In genomic region chr5:132673939-132674630, GRCh38 we compare ENCODE assay signal across 14 cellular contexts. TPM values are rescaled to one million over a fixed set of nuclear protein-coding genes. Genes with fewer than 3 reads are reported as not detected.
A peak's percentile ranks its signal among the peaks of the same experiment; 100 is the strongest.
DNase-seq lines count a peak whose midpoint lies in the region; ATAC-seq, FAIRE-seq and TF ChIP-seq lines count a peak whose summit lies in the region.
"Had no signal": no experiment of that assay in that cellular context is flagged by ENCODE, and none has a peak within 500 bp of the region (broad histone marks: within the 10 kb centered on the region; RNA-seq: fewer than 3 reads in every experiment).

TSS of gene IL4 (plus strand) at chr5:132673989. CDS start at chr5:132674051, 62 bp downstream.

- H3K9me1 ChIP-seq in K562 (ENCODE audit: control insufficient read depth, insufficient read depth, low read length), result no peaks in the 10 kb centered on the region

- no TSS peak for BruUV-seq in K562 (replicated peaks; lab: Mats Ljungman, UMichigan)

- no peak for TF ChIP-seq EP300 in K562 (IDR thresholded peaks at IDR 0.05; ENCODE audit: low read length)

- TF ChIP-seq POLR2A in K562 (conservative IDR thresholded peaks at IDR 0.05), result no peak

- WGBS in K562 (ENCODE audit: insufficient coverage, low coverage, missing lambda C conversion rate), result 50% methylated on average over 14 of the region's 14 CpGs

- ATAC-seq in HG02763 (IDR thresholded peaks at IDR 0.05; ENCODE audit: unreplicated experiment), result peak; percentile 3
- ATAC-seq in K562, result peak; percentile 10; the same call in 2 of the 3 replicates
- no peak for ATAC-seq in HG02885 (IDR thresholded peaks at IDR 0.05; ENCODE audit: poor library complexity, unreplicated experiment)

- peak; percentile 49 for FAIRE-seq in K562 (lab: Jason Lieb, UNC)
- FAIRE-seq: small intestine had no signal

- in situ Hi-C loops in K562 (cut with MboI), result no loop called here

- no peaks in the 10 kb centered on the region for H3K27me3 Mint-ChIP-seq in osteocyte (ENCODE audit: unreplicated experiment)

- no peaks in the 10 kb centered on the region for H3K27me3 ChIP-seq in K562 (ENCODE audit: control insufficient read depth in 2 of 2, insufficient read depth in 2 of 2, low read length in 2 of 2)

- H3K79me2 ChIP-seq in K562 (ENCODE audit: control insufficient read depth, insufficient read depth, low read length), result no peaks in the 10 kb centered on the region

- DNase-seq in GM12864 (ENCODE audit: low read depth) (no peak), K562 (ENCODE audit: extremely low read depth in 1 of 4, low spot score in 3 of 4) (no peak), osteocyte (ENCODE audit: extremely low spot score, unreplicated experiment) (no peak), NCI-H1436 (lab: John Stamatoyannopoulos, UW) (no peak), NCI-H1930 (lab: John Stamatoyannopoulos, UW) (no peak), DMS79 (lab: John Stamatoyannopoulos, UW) (no peak)
- DNase-seq: NCI-H748 treated with DMSO at 0.1 percent for 48 hours; small intestine; stimulated activated naive B cell treated with anti-CD40 and anti-IgM and Interleukin-4, amounts not matched to agents 10 μg/mL and 1 μg/mL and 100 μg/mL, for 72 hours had no signal

- no peaks in the 10 kb centered on the region for H3K36me3 ChIP-seq in K562 (ENCODE audit: control insufficient read depth, insufficient read depth, low read length)

- no peaks in the 10 kb centered on the region for H4K20me1 ChIP-seq in K562 (replicated peaks; ENCODE audit: control insufficient read depth, insufficient read depth, low read length)

- H3K4me1 Mint-ChIP-seq in osteocyte (ENCODE audit: unreplicated experiment), result peaks cover 32% of the 10 kb centered on the region

- intact Hi-C loops in K562 (cut with micrococcal nuclease), result loop anchor here (10.0 kb wide), 1 partner anchor 211 kb away; no protein-coding TSS in a partner anchor

- TF ChIP-seq CTCF in GM12864 (IDR thresholded peaks at IDR 0.05; ENCODE audit: low read depth, low read length, missing control alignments), result no peak
- TF ChIP-seq CTCF in K562 (IDR thresholded peaks at IDR 0.05 in 2 of 3, conservative IDR thresholded peaks at IDR 0.05 in 1 of 3; ENCODE audit: insufficient read depth in 2 of 3, low read depth in 1 of 3, low read length in 3 of 3), result no peak
- TF ChIP-seq CTCF in osteocyte (IDR thresholded peaks at IDR 0.05), result no peak

- POLR2A ChIA-PET in K562 (lab: Yijun Ruan, JAX), result interaction anchor here (1.1 to 2.2 kb wide), 5 partner anchors 10 to 42 kb away, joined by 3 to 12 read pairs (median 5); no protein-coding TSS in a partner anchor

- peak within 1 kb of the TSS; percentile 84 for H3K27ac Mint-ChIP-seq in osteocyte (ENCODE audit: unreplicated experiment)
- H3K27ac Mint-ChIP-seq: stimulated activated naive B cell treated with anti-CD40 and anti-IgM and Interleukin-4, amounts not matched to agents 10 μg/mL and 1 μg/mL and 100 μg/mL, for 72 hours had no signal

- H3K4me2 ChIP-seq in K562 (ENCODE audit: insufficient read depth, low read length), result peak within 1 kb of the TSS; percentile 48
- H3K4me2 ChIP-seq: KMS-11 had no signal

- no peak within 1 kb of the TSS; the same call in 2 of the 3 replicates for H3K27ac ChIP-seq in K562 (ENCODE audit: extremely low read depth, low read depth, low read length)
- H3K27ac ChIP-seq: KMS-11 had no signal

- TF ChIP-seq RAD21 in K562 (CRISPR knock-in tag; conservative IDR thresholded peaks at IDR 0.05 in 1 of 2, IDR thresholded peaks at IDR 0.05 in 1 of 2), result no peak

- H3K4me3 ChIP-seq in GM12864 (ENCODE audit: low read depth, low read length) (peak within 1 kb of the TSS; percentile 24), K562 (no peak within 1 kb of the TSS)

- H3K9me3 Mint-ChIP-seq in osteocyte (ENCODE audit: unreplicated experiment), result no peaks in the 10 kb centered on the region
- H3K9me3 Mint-ChIP-seq: activated naive CD4-positive, alpha-beta T cell treated with anti-CD3 and anti-CD28 coated beads, Interleukin-2, amount 50 U/mL, for 72 hours had no signal

- CTCF ChIA-PET in K562 (lab: Yijun Ruan, JAX; ENCODE audit: low intra/inter-chr PET ratio), result no interaction called here

- peak within 1 kb of the TSS; percentile 15 for H3K4me3 Mint-ChIP-seq in osteocyte (ENCODE audit: unreplicated experiment)
- H3K4me3 Mint-ChIP-seq: stimulated activated naive B cell treated with anti-CD40 and anti-IgM and Interleukin-4, amounts not matched to agents 10 μg/mL and 1 μg/mL and 100 μg/mL, for 72 hours had no signal

- H3K9ac ChIP-seq in K562 (ENCODE audit: insufficient read depth in 1 of 2, low read depth in 2 of 2, low read length in 2 of 2), result peak within 1 kb of the TSS; percentile 21 to 86; a peak in 3 of 4 replicates
- H3K9ac ChIP-seq: KMS-11 had no signal

- H2AFZ ChIP-seq in K562 (ENCODE audit: low read depth, low read length), result peak within 1 kb of the TSS; percentile 85

- no peaks in the 10 kb centered on the region for H3K9me3 ChIP-seq in K562 (replicated peaks; ENCODE audit: control insufficient read depth, insufficient read depth, low read depth, low read length)

- no peaks in the 10 kb centered on the region for H3K36me3 Mint-ChIP-seq in osteocyte (ENCODE audit: unreplicated experiment)
- H3K36me3 Mint-ChIP-seq: activated naive CD4-positive, alpha-beta T cell treated with anti-CD3 and anti-CD28 coated beads, Interleukin-2, amount 50 U/mL, for 72 hours; stimulated activated naive B cell treated with anti-CD40 and anti-IgM and Interleukin-4, amounts not matched to agents 10 μg/mL and 1 μg/mL and 100 μg/mL, for 72 hours had no signal

- peaks cover 22 to 40% of the 10 kb centered on the region in 2 experiments; a peak in 4 of 5 replicates for H3K4me1 ChIP-seq in K562 (replicated peaks in 1 of 2; ENCODE audit: control insufficient read depth in 2 of 2, insufficient read depth in 2 of 2, low read length in 2 of 2)

RNA-seq across cellular contexts. Expression of gene IL4, which starts in this region (rescaled TPM):
- total RNA-seq in K562 (2011; cell fraction: chromatin; rRNA removed; ENCODE audit: low replicate concordance), result not detected in 2 replicates
- not detected in 2 replicates for total RNA-seq in K562 (2011; cell fraction: nucleolus; rRNA removed)
- not detected in 2 replicates for total RNA-seq in K562 (2011; cell fraction: nucleoplasm; rRNA removed)
- not detected in 2 replicates for total RNA-seq in K562 (2014; rRNA removed)
- total RNA-seq in K562 (2014; rRNA removed; fragmentation: Illumina TruSeq; extraction: Trizol), result not detected in 2 replicates
- not detected in 2 replicates for total RNA-seq in K562 (2015; rRNA removed; fragmentation: Illumina TruSeq; extraction: Trizol)
- total RNA-seq in K562 (2021), result not detected in 2 replicates
- polyA plus RNA-seq in K562 (2011; rRNA removed), result not detected in 2 replicates
- polyA plus RNA-seq in K562 (2011; cell fraction: cytosol; rRNA removed), result 0.49 TPM in 1 of 2 replicates, not detected in the other
- polyA plus RNA-seq in K562 (2011; cell fraction: nucleus; rRNA removed), result not detected in 2 replicates
- polyA plus RNA-seq in K562 (2012), result not detected in 2 replicates
- polyA plus RNA-seq in K562 (2014; fragmentation: Illumina TruSeq; extraction: Trizol), result not detected in 2 replicates
- under 1 TPM; 0.22 to 0.62 TPM for polyA plus RNA-seq in K562 (2014; fragmentation: Nextera tagmentation; extraction: Ambion mirVana)
- polyA plus RNA-seq in K562 (2014; rRNA removed), result not detected in 2 replicates
- polyA minus RNA-seq in K562 (2011; rRNA and poly(A)+ RNA removed), result not detected in 2 replicates
- polyA minus RNA-seq in K562 (2011; cell fraction: cytosol; rRNA and poly(A)+ RNA removed), result not detected in 2 replicates
- polyA minus RNA-seq in K562 (2011; cell fraction: nucleus; rRNA and poly(A)+ RNA removed), result not detected in 2 replicates
- not detected in 2 replicates for total RNA-seq in osteocyte
- total RNA-seq: activated naive CD4-positive, alpha-beta T cell treated with anti-CD3 and anti-CD28 coated beads, Interleukin-2, amount 50 U/mL, for 72 hours; liver had no signal
- polyA plus RNA-seq: liver, small intestine had no signal

Comparison
In these comparisons a context has a peak if more than half of its experiments do, and no peak if none do; other contexts are left out.
1. Peak in ATAC-seq, H3K9ac ChIP-seq and H3K4me2 ChIP-seq in K562; RNA of the gene not detected or under 1 TPM.